In genomic region chr10:3162533-3162932, GRCh38 we compare ENCODE assay signal across 21 cellular contexts. TPM values are rescaled to one million over a fixed set of nuclear protein-coding genes. Genes with fewer than 3 reads are reported as not detected.
DNase-seq lines count a peak whose midpoint lies in the region; ATAC-seq and TF ChIP-seq lines count a peak whose summit lies in the region.
"Had no signal": no experiment of that assay in that cellular context is flagged by ENCODE, and none has a peak within 500 bp of the region (broad histone marks: within the 10 kb centered on the region; RNA-seq: fewer than 3 reads in every experiment).

No MANE protein-coding gene starts in this region.

- no peak overlapping the region for H3K4me2 ChIP-seq in mammary epithelial cell (ENCODE audit: insufficient read depth, low read depth, low read length)

- H2AFZ ChIP-seq in mammary epithelial cell (ENCODE audit: low read depth, low read length): no peak overlapping the region

- BruUV-seq in mammary epithelial cell (replicated peaks; lab: Mats Ljungman, UMichigan) (no TSS peak), MCF 10A (replicated peaks; lab: Mats Ljungman, UMichigan) (no TSS peak)

- H3K9me3 ChIP-seq in mammary epithelial cell (replicated peaks; ENCODE audit: insufficient read depth, low read length): no peaks in the 10 kb centered on the region
- H3K9me3 ChIP-seq in RWPE2 (ENCODE audit: severe bottlenecking): no peaks in the 10 kb centered on the region
- H3K9me3 ChIP-seq in endodermal cell (ENCODE audit: control insufficient read depth, low read length): no peaks in the 10 kb centered on the region
- H3K9me3 ChIP-seq: gastroesophageal sphincter, left lung, tibial nerve had no signal

- H3K27ac ChIP-seq in mammary epithelial cell (ENCODE audit: insufficient read depth, low read depth, low read length) (no peak overlapping the region), RWPE2 (ENCODE audit: poor library complexity, severe bottlenecking) (no peak overlapping the region), endodermal cell (ENCODE audit: low read depth, low read length) (no peak overlapping the region)
- H3K27ac ChIP-seq: C4-2B, gastroesophageal sphincter, left lung, tibial nerve had no signal

- ATAC-seq in RWPE2 (ENCODE audit: low read depth): no peak
- no peak for ATAC-seq in GM18873 (IDR thresholded peaks at IDR 0.05; ENCODE audit: low FRiP score, unreplicated experiment)
- ATAC-seq: gastroesophageal sphincter; left lung; right cardiac atrium; stimulated activated naive CD8-positive, alpha-beta T cell treated with anti-CD3 and anti-CD28 coated beads, Interleukin-15, Interleukin-2, amounts not matched to agents 100 U/mL and 50 U/mL, for 24 hours had no signal

- no peak for DNase-seq in mammary epithelial cell
- no peak for DNase-seq in MCF 10A (ENCODE audit: unreplicated experiment)
- no peak for DNase-seq in RWPE2 (ENCODE audit: low spot score)
- DNase-seq in endodermal cell: peak; percentile 75
- DNase-seq in osteocyte (ENCODE audit: extremely low spot score, unreplicated experiment): peak; percentile 71
- DNase-seq in NCI-H748 (lab: John Stamatoyannopoulos, UW; ENCODE audit: unreplicated experiment): no peak
- DNase-seq in NCI-H1092 (lab: John Stamatoyannopoulos, UW): no peak
- DNase-seq: activated CD4-positive, CD25-positive, alpha-beta regulatory T cell treated with anti-CD3 and anti-CD28 coated beads, Interleukin-2, amount 50 U/mL, for 72 hours; activated gamma-delta T cell; GOT3; KBM-7; left lung; NCI-H526; occipital lobe; right cardiac atrium; stimulated activated naive CD8-positive, alpha-beta T cell treated with anti-CD3 and anti-CD28 coated beads, Interleukin-15, Interleukin-2, amounts not matched to agents 100 U/mL and 50 U/mL, for 24 hours; T-helper 9 cell had no signal

- WGBS in mammary epithelial cell (ENCODE audit: low coverage, missing lambda C conversion rate): over 99% methylated on average over 9 of the region's 9 CpGs
- WGBS in endodermal cell (ENCODE audit: insufficient coverage in 1 of 2, insufficient read length in 1 of 2), 2 experiments: 91 to 95% methylated on average over 3 to 9 of the region's 9 CpGs

- H3K4me3 Mint-ChIP-seq in MCF 10A (ENCODE audit: unreplicated experiment): no peak overlapping the region
- H3K4me3 Mint-ChIP-seq in endodermal cell: no peak overlapping the region
- no peak overlapping the region for H3K4me3 Mint-ChIP-seq in osteocyte (ENCODE audit: unreplicated experiment)

- H3K9ac ChIP-seq in mammary epithelial cell (ENCODE audit: insufficient read depth, low read length) (no peak overlapping the region), endodermal cell (ENCODE audit: extremely low read depth, low read length, poor library complexity, severe bottlenecking) (no peak overlapping the region)

- POLR2A ChIA-PET in MCF 10A (lab: Yijun Ruan, JAX): interaction anchor here (1.0 to 1.5 kb wide), 2 partner anchors 10 to 55 kb away, joined by 3 to 5 read pairs; partner anchors contain the start of gene PITRM1

- H3K36me3 Mint-ChIP-seq in MCF 10A (ENCODE audit: insufficient read depth, unreplicated experiment): peaks cover 74% of the 10 kb centered on the region
- H3K36me3 Mint-ChIP-seq in endodermal cell (ENCODE audit: low read depth): peaks cover 80% of the 10 kb centered on the region
- H3K36me3 Mint-ChIP-seq in osteocyte (ENCODE audit: unreplicated experiment): peaks cover 70% of the 10 kb centered on the region

- intact Hi-C loops in mammary epithelial cell (cut with micrococcal nuclease) (no loop called here), MCF 10A (cut with micrococcal nuclease) (no loop called here)

- no peaks in the 10 kb centered on the region for H3K4me1 Mint-ChIP-seq in MCF 10A (ENCODE audit: insufficient read depth, unreplicated experiment)
- no peaks in the 10 kb centered on the region for H3K4me1 Mint-ChIP-seq in endodermal cell
- H3K4me1 Mint-ChIP-seq in osteocyte (ENCODE audit: unreplicated experiment): no peaks in the 10 kb centered on the region

- no peak overlapping the region for H3K27ac Mint-ChIP-seq in MCF 10A (ENCODE audit: low read depth, unreplicated experiment)
- H3K27ac Mint-ChIP-seq in endodermal cell: no peak overlapping the region
- no peak overlapping the region for H3K27ac Mint-ChIP-seq in osteocyte (ENCODE audit: unreplicated experiment)

- no peaks in the 10 kb centered on the region for H3K27me3 Mint-ChIP-seq in MCF 10A (ENCODE audit: insufficient read depth, unreplicated experiment)
- H3K27me3 Mint-ChIP-seq in endodermal cell (ENCODE audit: insufficient read depth): no peaks in the 10 kb centered on the region
- H3K27me3 Mint-ChIP-seq in osteocyte (ENCODE audit: unreplicated experiment): no peaks in the 10 kb centered on the region

- H3K27me3 ChIP-seq in mammary epithelial cell (ENCODE audit: insufficient read depth, low read length) (no peaks in the 10 kb centered on the region), RWPE2 (ENCODE audit: insufficient read depth, poor library complexity, severe bottlenecking) (no peaks in the 10 kb centered on the region), endodermal cell (ENCODE audit: control insufficient read depth, insufficient read depth, low read length, poor library complexity, severe bottlenecking) (no peaks in the 10 kb centered on the region)
- H3K27me3 ChIP-seq: gastroesophageal sphincter, left lung, tibial nerve had no signal

- H4K20me1 ChIP-seq in mammary epithelial cell (ENCODE audit: insufficient read depth, low read length): no peaks in the 10 kb centered on the region

- TF ChIP-seq CTCF in mammary epithelial cell (conservative IDR thresholded peaks at IDR 0.05 in 1 of 2, IDR thresholded peaks at IDR 0.05 in 1 of 2; ENCODE audit: extremely low read depth in 1 of 2, insufficient read depth in 1 of 2, low read depth in 1 of 2, low read length in 2 of 2): peak; percentile 4 to 27
- TF ChIP-seq CTCF in MCF 10A (IDR thresholded peaks at IDR 0.05; ENCODE audit: unreplicated experiment): no peak
- TF ChIP-seq CTCF in RWPE2 (IDR thresholded peaks at IDR 0.05; ENCODE audit: poor library complexity, severe bottlenecking): peak; percentile 20
- peak; percentile 65 for TF ChIP-seq CTCF in endodermal cell (conservative IDR thresholded peaks at IDR 0.05)
- peak; percentile 11 for TF ChIP-seq CTCF in osteocyte (IDR thresholded peaks at IDR 0.05)

- dilution Hi-C loops in mammary epithelial cell (cut with HindIII; ENCODE audit: low sequenced_read_pairs): no loop called here

- peaks cover 4% of the 10 kb centered on the region for H3K79me2 ChIP-seq in mammary epithelial cell (ENCODE audit: insufficient read depth, low read length)

- CTCF ChIA-PET in mammary epithelial cell (lab: Charles Lee; ENCODE audit: low non-redundant PET) (no interaction called here), MCF 10A (lab: Yijun Ruan, JAX) (no interaction called here)

- H3K4me1 ChIP-seq in mammary epithelial cell (ENCODE audit: insufficient read depth, low read length) (peaks cover 10% of the 10 kb centered on the region), RWPE2 (ENCODE audit: insufficient read depth, poor library complexity, severe bottlenecking) (no peaks in the 10 kb centered on the region), endodermal cell (ENCODE audit: control insufficient read depth, insufficient read depth, low read length) (no peaks in the 10 kb centered on the region)
- H3K4me1 ChIP-seq: gastroesophageal sphincter, left lung, tibial nerve had no signal

- peaks cover 50% of the 10 kb centered on the region for H3K36me3 ChIP-seq in mammary epithelial cell (ENCODE audit: insufficient read depth, low read length)
- peaks cover 80% of the 10 kb centered on the region for H3K36me3 ChIP-seq in RWPE2 (ENCODE audit: low read depth)
- H3K36me3 ChIP-seq in endodermal cell (ENCODE audit: control insufficient read depth, insufficient read depth, low read length): peaks cover 80% of the 10 kb centered on the region

- in situ Hi-C loops in mammary epithelial cell (cut with MboI; ENCODE audit: low sequenced_read_pairs in 2 of 2): no loop called here

- H3K9me3 Mint-ChIP-seq in MCF 10A (ENCODE audit: unreplicated experiment) (no peaks in the 10 kb centered on the region), endodermal cell (no peaks in the 10 kb centered on the region), osteocyte (ENCODE audit: unreplicated experiment) (no peaks in the 10 kb centered on the region)

- H3K4me3 ChIP-seq in mammary epithelial cell (replicated peaks in 1 of 3; ENCODE audit: insufficient read depth in 1 of 3, low read depth in 2 of 3, low read length in 3 of 3): no peak overlapping the region
- no peak overlapping the region for H3K4me3 ChIP-seq in RWPE2 (ENCODE audit: severe bottlenecking)
- no peak overlapping the region for H3K4me3 ChIP-seq in endodermal cell (ENCODE audit: low read length)
- H3K4me3 ChIP-seq: gastroesophageal sphincter, left lung, tibial nerve had no signal

RNA-seq across cellular contexts. Expression of gene PITRM1, which starts 10.0 kb away (rescaled TPM):
- total RNA-seq in mammary epithelial cell (100 to 1,000 TPM in 1 of 2 donors, 10 to 100 TPM in 1; 99.0 to 127 TPM), MCF 10A (2022) (132 and 136 TPM in 2 replicates), endodermal cell (10 to 100 TPM; 45.3 to 50.2 TPM), osteocyte (76.5 and 78.7 TPM in 2 replicates)
- polyA plus RNA-seq in mammary epithelial cell: 71.5 TPM
- 118 TPM for polyA minus RNA-seq in mammary epithelial cell
- 47.0 TPM for polyA plus RNA-seq in endodermal cell (2013, experiment 1 of 2)
- 39.2 TPM for polyA plus RNA-seq in endodermal cell (2013, experiment 2 of 2)

Comparison
In these comparisons a context has a peak if more than half of its experiments do, and no peak if none do; other contexts are left out.
1. DNase-seq: peak in endodermal cell (single experiment) and osteocyte (single experiment); none in mammary epithelial cell (single experiment), MCF 10A (single experiment), RWPE2 (single experiment), NCI-H748 (single experiment) and NCI-H1092 (single experiment).